In genomic region chr7:70670288-70670687, GRCh38 we compare ENCODE assay signal across 24 cellular contexts.
DNase-seq lines count a peak whose midpoint lies in the region; ATAC-seq, FAIRE-seq and TF ChIP-seq lines count a peak whose summit lies in the region.
"Had no signal": no experiment of that assay in that cellular context is flagged by ENCODE, and none has a peak within 500 bp of the region (broad histone marks: within the 10 kb centered on the region; RNA-seq: fewer than 3 reads in every experiment).

No MANE protein-coding gene starts in this region.

- H3K36me3 Mint-ChIP-seq in activated CD8-positive, alpha-beta memory T cell treated with anti-CD3 and anti-CD28 coated beads, Interleukin-2, amount 10 ng/mL, durations not matched to agents 7 days and 5 days: no peaks in the 10 kb centered on the region
- no peaks in the 10 kb centered on the region for H3K36me3 Mint-ChIP-seq in central memory CD8-positive, alpha-beta T cell (ENCODE audit: insufficient read depth)
- H3K36me3 Mint-ChIP-seq in progenitor cell of endocrine pancreas (ENCODE audit: insufficient read depth): peaks cover 1% of the 10 kb centered on the region
- H3K36me3 Mint-ChIP-seq: CD4-positive, CD25-positive, alpha-beta regulatory T cell had no signal

- TF ChIP-seq CTCF in progenitor cell of endocrine pancreas (IDR thresholded peaks at IDR 0.05; ENCODE audit: unreplicated experiment): no peak
- TF ChIP-seq CTCF in heart right ventricle (IDR thresholded peaks at IDR 0.05): no peak

- H3K4me1 Mint-ChIP-seq in activated CD8-positive, alpha-beta memory T cell treated with anti-CD3 and anti-CD28 coated beads, Interleukin-2, amount 10 ng/mL, durations not matched to agents 7 days and 5 days: peaks cover 17% of the 10 kb centered on the region
- H3K4me1 Mint-ChIP-seq in central memory CD8-positive, alpha-beta T cell: peaks cover 25% of the 10 kb centered on the region
- peaks cover 6% of the 10 kb centered on the region for H3K4me1 Mint-ChIP-seq in progenitor cell of endocrine pancreas (ENCODE audit: low read depth)

- 94 to 96% methylated on average over 7 of the region's 7 CpGs for WGBS in heart right ventricle, 2 donors

- H3K27ac Mint-ChIP-seq in activated CD8-positive, alpha-beta memory T cell treated with anti-CD3 and anti-CD28 coated beads, Interleukin-2, amount 10 ng/mL, durations not matched to agents 7 days and 5 days: no peak overlapping the region
- peak overlapping the region; percentile 88 for H3K27ac Mint-ChIP-seq in central memory CD8-positive, alpha-beta T cell (ENCODE audit: low read depth)
- H3K27ac Mint-ChIP-seq in progenitor cell of endocrine pancreas: peak overlapping the region; percentile 22
- H3K27ac Mint-ChIP-seq: CD4-positive, CD25-positive, alpha-beta regulatory T cell had no signal

- H3K27me3 Mint-ChIP-seq in activated CD8-positive, alpha-beta memory T cell treated with anti-CD3 and anti-CD28 coated beads, Interleukin-2, amount 10 ng/mL, durations not matched to agents 7 days and 5 days: peaks cover 14% of the 10 kb centered on the region
- no peaks in the 10 kb centered on the region for H3K27me3 Mint-ChIP-seq in central memory CD8-positive, alpha-beta T cell
- peaks cover 16% of the 10 kb centered on the region for H3K27me3 Mint-ChIP-seq in progenitor cell of endocrine pancreas
- H3K27me3 Mint-ChIP-seq: CD4-positive, CD25-positive, alpha-beta regulatory T cell had no signal

- H3K9me3 Mint-ChIP-seq in activated CD8-positive, alpha-beta memory T cell treated with anti-CD3 and anti-CD28 coated beads, Interleukin-2, amount 10 ng/mL, durations not matched to agents 7 days and 5 days (ENCODE audit: low read depth): no peaks in the 10 kb centered on the region
- H3K9me3 Mint-ChIP-seq in central memory CD8-positive, alpha-beta T cell: no peaks in the 10 kb centered on the region
- H3K9me3 Mint-ChIP-seq in progenitor cell of endocrine pancreas (ENCODE audit: low read depth): no peaks in the 10 kb centered on the region

- no peak for FAIRE-seq in frontal cortex (lab: Jason Lieb, UNC)
- FAIRE-seq: A204.1 had no signal

- H3K4me3 Mint-ChIP-seq in activated CD8-positive, alpha-beta memory T cell treated with anti-CD3 and anti-CD28 coated beads, Interleukin-2, amount 10 ng/mL, durations not matched to agents 7 days and 5 days: no peak overlapping the region
- H3K4me3 Mint-ChIP-seq in central memory CD8-positive, alpha-beta T cell: peak overlapping the region; percentile 60
- H3K4me3 Mint-ChIP-seq in progenitor cell of endocrine pancreas (ENCODE audit: low read depth): no peak overlapping the region
- H3K4me3 Mint-ChIP-seq: CD4-positive, CD25-positive, alpha-beta regulatory T cell had no signal

- CTCF ChIA-PET in activated CD8-positive, alpha-beta memory T cell treated with anti-CD3 and anti-CD28 coated beads, Interleukin-2, amount 10 ng/mL, durations not matched to agents 7 days and 5 days (lab: Charles Lee): no interaction called here

- H3K36me3 ChIP-seq in heart right ventricle: no peaks in the 10 kb centered on the region
- H3K36me3 ChIP-seq: BE2C had no signal

- no peak overlapping the region for H3K4me3 ChIP-seq in heart right ventricle
- H3K4me3 ChIP-seq: PC-9, SK-N-MC had no signal

- H3K27me3 ChIP-seq in heart right ventricle: no peaks in the 10 kb centered on the region
- H3K27me3 ChIP-seq: BE2C had no signal

- no peak for DNase-seq in activated CD8-positive, alpha-beta memory T cell treated with anti-CD3 and anti-CD28 coated beads, Interleukin-2, amount 10 ng/mL, durations not matched to agents 7 days and 5 days
- no peak for DNase-seq in activated CD8-positive, alpha-beta memory T cell treated with anti-CD3 and anti-CD28 coated beads, Interleukin-2, amount 50 U/mL, for 48 hours
- DNase-seq in RPMI8226 (peak; percentile 24), progenitor cell of endocrine pancreas (ENCODE audit: low spot score, unreplicated experiment) (no peak), frontal cortex (ENCODE audit: low spot score in 2 of 2) (no peak), MV-4-11 (lab: John Stamatoyannopoulos, UW) (no peak), heart right ventricle (no peak)
- DNase-seq in central memory CD8-positive, alpha-beta T cell (ENCODE audit: low spot score in 2 of 2): no peak
- DNase-seq: BE2C; Calu3; CD4-positive, CD25-positive, alpha-beta regulatory T cell; DMS153; GDM1; Kasumi-1; NCI-H1092 treated with DMSO at 0.1 percent for 48 hours; NCI-H1436 treated with DMSO at 0.1 percent for 48 hours; NCI-H1930; NCI-H2227 treated with DMSO at 0.1 percent for 48 hours; NCI-H510A; PC-9; SHP77 treated with DMSO at 0.1 percent for 48 hours had no signal

- intact Hi-C loops in heart right ventricle (cut with DNase I): no loop called here

- peaks cover 0 to 25% (median 4%) of the 10 kb centered on the region in 9 donors for H3K4me1 ChIP-seq in heart right ventricle

- H3K27ac ChIP-seq in heart right ventricle: no peak overlapping the region
- H3K27ac ChIP-seq: PC-9, RWPE1, SK-N-MC had no signal

- peak; percentile 30 for ATAC-seq in activated CD8-positive, alpha-beta memory T cell treated with anti-CD3 and anti-CD28 coated beads, Interleukin-2, amount 10 ng/mL, durations not matched to agents 7 days and 5 days
- ATAC-seq in central memory CD8-positive, alpha-beta T cell (replicated peaks; ENCODE audit: extremely low read depth, poor library complexity, severe bottlenecking): peak; percentile 58
- ATAC-seq in heart right ventricle: no peak

- H3K9me3 ChIP-seq in heart right ventricle: no peaks in the 10 kb centered on the region
- H3K9me3 ChIP-seq: BE2C had no signal

Comparison
In these comparisons a context has a peak if more than half of its experiments do, and no peak if none do; other contexts are left out.
1. ATAC-seq: peak in activated CD8-positive, alpha-beta memory T cell treated with anti-CD3 and anti-CD28 coated beads, Interleukin-2, amount 10 ng/mL, durations not matched to agents 7 days and 5 days (single experiment) and central memory CD8-positive, alpha-beta T cell (single experiment); none in heart right ventricle (0 of 8).